Comparison of ENCODE assay signal across 17 cellular contexts in the genomic region with DNA sequence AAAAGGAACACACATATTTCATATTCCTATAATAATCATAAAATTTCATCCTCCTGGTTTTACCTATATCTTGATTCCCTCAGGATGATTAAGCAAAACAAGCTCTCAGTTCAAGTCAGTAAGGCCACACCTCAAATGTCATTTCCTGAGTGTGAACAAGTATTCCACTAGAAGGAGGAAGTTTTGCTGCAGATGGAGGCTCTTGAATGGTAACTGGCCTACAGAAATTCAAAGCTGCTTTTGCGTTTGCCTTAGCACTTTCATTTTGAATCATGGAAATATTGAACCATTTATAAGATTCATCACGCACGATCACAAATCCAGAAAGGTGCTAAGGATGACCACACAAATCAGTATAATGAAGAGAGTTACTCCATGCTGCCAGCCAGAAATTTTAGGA.
DNase-seq lines count a peak whose midpoint lies in the region; ATAC-seq and TF ChIP-seq lines count a peak whose summit lies in the region.
"Had no signal": no experiment of that assay in that cellular context is flagged by ENCODE, and none has a peak within 500 bp of the region (broad histone marks: within the 10 kb centered on the region; RNA-seq: fewer than 3 reads in every experiment).

No MANE protein-coding gene starts in this region.

- peaks cover 16% of the 10 kb centered on the region for H3K4me1 Mint-ChIP-seq in activated B cell treated with CpG ODN at 0.5 μM for 24 hours
- peaks cover 9% of the 10 kb centered on the region for H3K4me1 Mint-ChIP-seq in WTC11
- H3K4me1 Mint-ChIP-seq: naive B cell had no signal

- in situ Hi-C loops in KBM-7 (cut with MboI; ENCODE audit: low pct_unique_long_range_greater_than_20kb, low sequenced_read_pairs): no loop called here

- peak; percentile 43 for ATAC-seq in GM18502 (IDR thresholded peaks at IDR 0.05; ENCODE audit: poor library complexity, unreplicated experiment)
- ATAC-seq in GM21619 (IDR thresholded peaks at IDR 0.05; ENCODE audit: unreplicated experiment): peak; percentile 29
- ATAC-seq in activated B cell treated with CpG ODN at 0.5 μM for 24 hours (ENCODE audit: low read depth): peak; percentile 82
- no peak for ATAC-seq in WTC11
- ATAC-seq in HG02798 (IDR thresholded peaks at IDR 0.05; ENCODE audit: poor library complexity, unreplicated experiment): no peak

- intact Hi-C loops in activated B cell treated with CpG ODN at 0.5 μM for 24 hours (cut with micrococcal nuclease): loop anchor here (10.0 kb wide), 2 partner anchors 396 to 1924 kb away; a partner anchor contains a TSS

- no peaks in the 10 kb centered on the region for H3K9me3 ChIP-seq in Karpas-422 (ENCODE audit: low read length)
- H3K9me3 ChIP-seq: stomach had no signal

- H3K27me3 Mint-ChIP-seq in activated B cell treated with CpG ODN at 0.5 μM for 24 hours: no peaks in the 10 kb centered on the region
- H3K27me3 Mint-ChIP-seq in WTC11 (ENCODE audit: low read depth): no peaks in the 10 kb centered on the region
- H3K27me3 Mint-ChIP-seq: activated T-cell treated with anti-CD3 and anti-CD28 coated beads, Interleukin-2, amount 50 U/mL, for 24 hours; CD4-positive, alpha-beta T cell; naive B cell had no signal

- peak; percentile 20 for DNase-seq in KBM-7
- no peak for DNase-seq in activated B cell treated with CpG ODN at 0.5 μM for 24 hours
- DNase-seq in WTC11 (ENCODE audit: low spot score): no peak
- no peak for DNase-seq in glomerular visceral epithelial cell (ENCODE audit: extremely low spot score)
- no peak for DNase-seq in Karpas-422
- DNase-seq: activated T-cell treated with anti-CD3 and anti-CD28 coated beads, Interleukin-2, amount 50 U/mL, for 24 hours; CD4-positive, alpha-beta T cell; foreskin melanocyte; naive B cell; NCI-H1417 treated with DMSO at 0.1 percent for 48 hours; NCI-H526; retina; stimulated activated CD4-positive, alpha-beta T cell treated with anti-CD3 and anti-CD28 coated beads, Interleukin-2, amount 100 ng/mL, for 48 hours; stomach had no signal

- CTCF ChIA-PET in activated B cell treated with CpG ODN at 0.5 μM for 24 hours (lab: Charles Lee): no interaction called here
- CTCF ChIA-PET in WTC11 (lab: Charles Lee): no interaction called here

- H3K4me3 Mint-ChIP-seq in activated B cell treated with CpG ODN at 0.5 μM for 24 hours (peak overlapping the region; percentile 33), WTC11 (no peak overlapping the region)
- H3K4me3 Mint-ChIP-seq: activated T-cell treated with anti-CD3 and anti-CD28 coated beads, Interleukin-2, amount 50 U/mL, for 24 hours; CD4-positive, alpha-beta T cell had no signal

- H3K9ac ChIP-seq in Karpas-422 (ENCODE audit: low read length): no peak overlapping the region

- H3K4me2 ChIP-seq in Karpas-422 (ENCODE audit: low read depth, low read length, poor library complexity, severe bottlenecking): no peak overlapping the region

- H3K79me2 ChIP-seq in Karpas-422 (ENCODE audit: low read length): no peaks in the 10 kb centered on the region

- no peak overlapping the region for H3K4me3 ChIP-seq in Karpas-422 (ENCODE audit: low read length)
- H3K4me3 ChIP-seq: stomach had no signal

- H3K9me2 ChIP-seq in Karpas-422 (replicated peaks; ENCODE audit: insufficient read depth, low read length): no peaks in the 10 kb centered on the region

- no peaks in the 10 kb centered on the region for H3K4me1 ChIP-seq in Karpas-422 (ENCODE audit: low read length)
- H3K4me1 ChIP-seq: stomach had no signal

- H3K36me3 Mint-ChIP-seq in activated B cell treated with CpG ODN at 0.5 μM for 24 hours (ENCODE audit: low read depth): no peaks in the 10 kb centered on the region
- no peaks in the 10 kb centered on the region for H3K36me3 Mint-ChIP-seq in WTC11
- H3K36me3 Mint-ChIP-seq: naive B cell had no signal

- no peaks in the 10 kb centered on the region for H4K20me1 ChIP-seq in Karpas-422 (ENCODE audit: insufficient read depth, low read depth, low read length)

- TF ChIP-seq CTCF in activated B cell treated with CpG ODN at 0.5 μM for 24 hours (IDR thresholded peaks at IDR 0.05): no peak
- TF ChIP-seq CTCF in WTC11 (IDR thresholded peaks at IDR 0.05): no peak

- H3K36me3 ChIP-seq in Karpas-422 (ENCODE audit: insufficient read depth, low read length): no peaks in the 10 kb centered on the region
- H3K36me3 ChIP-seq: stomach had no signal

- H3K27ac Mint-ChIP-seq in activated B cell treated with CpG ODN at 0.5 μM for 24 hours (peak overlapping the region; percentile 60), WTC11 (no peak overlapping the region)
- H3K27ac Mint-ChIP-seq: activated T-cell treated with anti-CD3 and anti-CD28 coated beads, Interleukin-2, amount 50 U/mL, for 24 hours; CD4-positive, alpha-beta T cell had no signal

- peaks cover 3% of the 10 kb centered on the region for H3K9me3 Mint-ChIP-seq in activated B cell treated with CpG ODN at 0.5 μM for 24 hours
- H3K9me3 Mint-ChIP-seq in WTC11: peaks cover 2% of the 10 kb centered on the region
- H3K9me3 Mint-ChIP-seq: CD4-positive, alpha-beta T cell had no signal

- H2AFZ ChIP-seq in Karpas-422 (ENCODE audit: low read length): no peak overlapping the region

- no peak overlapping the region for H3K27ac ChIP-seq in Karpas-422 (ENCODE audit: low read length)
- H3K27ac ChIP-seq: stomach had no signal

- POLR2A ChIA-PET in activated B cell treated with CpG ODN at 0.5 μM for 24 hours (lab: Charles Lee) (no interaction called here), WTC11 (lab: Charles Lee) (interaction anchor here (0.7 kb wide), 1 partner anchor 11 kb away, joined by 3 read pairs; no protein-coding TSS in a partner anchor)

- no peaks in the 10 kb centered on the region for H3K27me3 ChIP-seq in Karpas-422 (ENCODE audit: low read length)
- H3K27me3 ChIP-seq: stomach had no signal

TF ChIP-seq in WTC11, 78 proteins besides CTCF, POLR2A, EP300 and RAD21:
- TF ChIP-seq, protein P1, sequence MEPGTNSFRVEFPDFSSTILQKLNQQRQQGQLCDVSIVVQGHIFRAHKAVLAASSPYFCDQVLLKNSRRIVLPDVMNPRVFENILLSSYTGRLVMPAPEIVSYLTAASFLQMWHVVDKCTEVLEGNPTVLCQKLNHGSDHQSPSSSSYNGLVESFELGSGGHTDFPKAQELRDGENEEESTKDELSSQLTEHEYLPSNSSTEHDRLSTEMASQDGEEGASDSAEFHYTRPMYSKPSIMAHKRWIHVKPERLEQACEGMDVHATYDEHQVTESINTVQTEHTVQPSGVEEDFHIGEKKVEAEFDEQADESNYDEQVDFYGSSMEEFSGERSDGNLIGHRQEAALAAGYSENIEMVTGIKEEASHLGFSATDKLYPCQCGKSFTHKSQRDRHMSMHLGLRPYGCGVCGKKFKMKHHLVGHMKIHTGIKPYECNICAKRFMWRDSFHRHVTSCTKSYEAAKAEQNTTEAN (CRISPR knock-in tag; IDR thresholded peaks at IDR 0.05): no peak
- TF ChIP-seq, protein P2, sequence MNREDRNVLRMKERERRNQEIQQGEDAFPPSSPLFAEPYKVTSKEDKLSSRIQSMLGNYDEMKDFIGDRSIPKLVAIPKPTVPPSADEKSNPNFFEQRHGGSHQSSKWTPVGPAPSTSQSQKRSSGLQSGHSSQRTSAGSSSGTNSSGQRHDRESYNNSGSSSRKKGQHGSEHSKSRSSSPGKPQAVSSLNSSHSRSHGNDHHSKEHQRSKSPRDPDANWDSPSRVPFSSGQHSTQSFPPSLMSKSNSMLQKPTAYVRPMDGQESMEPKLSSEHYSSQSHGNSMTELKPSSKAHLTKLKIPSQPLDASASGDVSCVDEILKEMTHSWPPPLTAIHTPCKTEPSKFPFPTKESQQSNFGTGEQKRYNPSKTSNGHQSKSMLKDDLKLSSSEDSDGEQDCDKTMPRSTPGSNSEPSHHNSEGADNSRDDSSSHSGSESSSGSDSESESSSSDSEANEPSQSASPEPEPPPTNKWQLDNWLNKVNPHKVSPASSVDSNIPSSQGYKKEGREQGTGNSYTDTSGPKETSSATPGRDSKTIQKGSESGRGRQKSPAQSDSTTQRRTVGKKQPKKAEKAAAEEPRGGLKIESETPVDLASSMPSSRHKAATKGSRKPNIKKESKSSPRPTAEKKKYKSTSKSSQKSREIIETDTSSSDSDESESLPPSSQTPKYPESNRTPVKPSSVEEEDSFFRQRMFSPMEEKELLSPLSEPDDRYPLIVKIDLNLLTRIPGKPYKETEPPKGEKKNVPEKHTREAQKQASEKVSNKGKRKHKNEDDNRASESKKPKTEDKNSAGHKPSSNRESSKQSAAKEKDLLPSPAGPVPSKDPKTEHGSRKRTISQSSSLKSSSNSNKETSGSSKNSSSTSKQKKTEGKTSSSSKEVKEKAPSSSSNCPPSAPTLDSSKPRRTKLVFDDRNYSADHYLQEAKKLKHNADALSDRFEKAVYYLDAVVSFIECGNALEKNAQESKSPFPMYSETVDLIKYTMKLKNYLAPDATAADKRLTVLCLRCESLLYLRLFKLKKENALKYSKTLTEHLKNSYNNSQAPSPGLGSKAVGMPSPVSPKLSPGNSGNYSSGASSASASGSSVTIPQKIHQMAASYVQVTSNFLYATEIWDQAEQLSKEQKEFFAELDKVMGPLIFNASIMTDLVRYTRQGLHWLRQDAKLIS (CRISPR knock-in tag; IDR thresholded peaks at IDR 0.05; ENCODE audit: borderline replicate concordance): no peak
- TF ChIP-seq, protein P3, sequence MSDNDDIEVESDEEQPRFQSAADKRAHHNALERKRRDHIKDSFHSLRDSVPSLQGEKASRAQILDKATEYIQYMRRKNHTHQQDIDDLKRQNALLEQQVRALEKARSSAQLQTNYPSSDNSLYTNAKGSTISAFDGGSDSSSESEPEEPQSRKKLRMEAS (CRISPR knock-in tag; IDR thresholded peaks at IDR 0.05): no peak
- TF ChIP-seq, protein P4, sequence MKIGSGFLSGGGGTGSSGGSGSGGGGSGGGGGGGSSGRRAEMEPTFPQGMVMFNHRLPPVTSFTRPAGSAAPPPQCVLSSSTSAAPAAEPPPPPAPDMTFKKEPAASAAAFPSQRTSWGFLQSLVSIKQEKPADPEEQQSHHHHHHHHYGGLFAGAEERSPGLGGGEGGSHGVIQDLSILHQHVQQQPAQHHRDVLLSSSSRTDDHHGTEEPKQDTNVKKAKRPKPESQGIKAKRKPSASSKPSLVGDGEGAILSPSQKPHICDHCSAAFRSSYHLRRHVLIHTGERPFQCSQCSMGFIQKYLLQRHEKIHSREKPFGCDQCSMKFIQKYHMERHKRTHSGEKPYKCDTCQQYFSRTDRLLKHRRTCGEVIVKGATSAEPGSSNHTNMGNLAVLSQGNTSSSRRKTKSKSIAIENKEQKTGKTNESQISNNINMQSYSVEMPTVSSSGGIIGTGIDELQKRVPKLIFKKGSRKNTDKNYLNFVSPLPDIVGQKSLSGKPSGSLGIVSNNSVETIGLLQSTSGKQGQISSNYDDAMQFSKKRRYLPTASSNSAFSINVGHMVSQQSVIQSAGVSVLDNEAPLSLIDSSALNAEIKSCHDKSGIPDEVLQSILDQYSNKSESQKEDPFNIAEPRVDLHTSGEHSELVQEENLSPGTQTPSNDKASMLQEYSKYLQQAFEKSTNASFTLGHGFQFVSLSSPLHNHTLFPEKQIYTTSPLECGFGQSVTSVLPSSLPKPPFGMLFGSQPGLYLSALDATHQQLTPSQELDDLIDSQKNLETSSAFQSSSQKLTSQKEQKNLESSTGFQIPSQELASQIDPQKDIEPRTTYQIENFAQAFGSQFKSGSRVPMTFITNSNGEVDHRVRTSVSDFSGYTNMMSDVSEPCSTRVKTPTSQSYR (CRISPR knock-in tag; IDR thresholded peaks at IDR 0.05): no peak

Comparison
In these comparisons a context has a peak if more than half of its experiments do, and no peak if none do; other contexts are left out.
1. ATAC-seq: peak in GM18502 (single experiment), GM21619 (single experiment) and activated B cell treated with CpG ODN at 0.5 μM for 24 hours (single experiment); none in WTC11 (single experiment) and HG02798 (single experiment).